In the genomic region with DNA sequence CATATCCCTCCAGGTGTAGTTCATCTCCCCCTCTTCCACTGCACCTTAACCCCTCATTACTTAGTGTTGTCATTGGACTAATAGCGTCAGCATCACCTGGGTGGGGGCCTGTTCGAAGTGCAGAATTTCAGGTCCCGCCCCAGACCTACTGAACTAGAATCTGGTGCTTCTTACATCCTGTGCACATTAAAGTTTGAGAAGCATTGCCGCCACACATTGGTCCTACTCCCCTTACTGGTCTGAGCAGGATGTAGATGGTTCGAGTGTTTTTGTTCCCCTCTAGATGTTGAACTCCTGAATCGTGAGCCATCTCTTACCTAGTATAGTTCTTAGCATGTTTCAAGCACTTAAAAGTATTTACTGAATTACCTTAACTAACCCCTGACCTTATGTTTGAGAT, we compare ENCODE assay signal across 25 cellular contexts. TPM values are rescaled to one million over a fixed set of nuclear protein-coding genes. Genes with fewer than 3 reads are reported as not detected.
DNase-seq lines count a peak whose midpoint lies in the region; ATAC-seq, FAIRE-seq and TF ChIP-seq lines count a peak whose summit lies in the region.
"Had no signal": no experiment of that assay in that cellular context is flagged by ENCODE, and none has a peak within 500 bp of the region (broad histone marks: within the 10 kb centered on the region; RNA-seq: fewer than 3 reads in every experiment).

No MANE protein-coding gene starts in this region.

- H3K9me3 ChIP-seq in OCI-LY7 (ENCODE audit: low read length) (no peaks in the 10 kb centered on the region), left lung (no peaks in the 10 kb centered on the region), kidney (ENCODE audit: control insufficient read depth in 1 of 2, low read length in 2 of 2) (no peaks in the 10 kb centered on the region)
- H3K9me3 ChIP-seq: Peyer's patch had no signal

- H3K9ac ChIP-seq in kidney (ENCODE audit: low read length in 2 of 2): no peak overlapping the region

- H3K27me3 Mint-ChIP-seq in stimulated activated naive CD8-positive, alpha-beta T cell treated with anti-CD3 and anti-CD28 coated beads, Interleukin-15, amount 100 ng/mL, for 72 hours: no peaks in the 10 kb centered on the region
- H3K27me3 Mint-ChIP-seq: activated CD4-positive, alpha-beta T cell treated with anti-CD3 and anti-CD28 coated beads, Interleukin-2, amount 10 ng/mL, durations not matched to agents 24 days and 14 days; activated naive CD8-positive, alpha-beta T cell treated with anti-CD3 and anti-CD28 coated beads, Interleukin-2, amount 50 U/mL, for 24 hours had no signal

- FAIRE-seq in kidney (lab: Jason Lieb, UNC): no peak
- FAIRE-seq: H54, TTC549, urothelium cell line had no signal

- peaks cover 39% of the 10 kb centered on the region for H3K36me3 ChIP-seq in OCI-LY7 (ENCODE audit: insufficient read depth, low read length)
- peaks cover 0 to 7% of the 10 kb centered on the region in 2 donors for H3K36me3 ChIP-seq in left lung
- no peaks in the 10 kb centered on the region for H3K36me3 ChIP-seq in kidney (ENCODE audit: control insufficient read depth in 1 of 2, insufficient read depth in 2 of 2, low read length in 2 of 2)
- H3K36me3 ChIP-seq: Peyer's patch had no signal

- TF ChIP-seq CTCF in OCI-LY7 (conservative IDR thresholded peaks at IDR 0.05; ENCODE audit: low read length) (no peak), left lung (IDR thresholded peaks at IDR 0.05) (no peak), kidney (IDR thresholded peaks at IDR 0.05; ENCODE audit: borderline replicate concordance, extremely low read depth, insufficient read depth) (no peak)

- H3K79me2 ChIP-seq in OCI-LY7 (ENCODE audit: insufficient read depth, low read depth, low read length): peaks cover 85% of the 10 kb centered on the region

- peak overlapping the region; percentile 55 for H3K27ac ChIP-seq in OCI-LY7 (ENCODE audit: low read depth, low read length, poor library complexity, severe bottlenecking)
- H3K27ac ChIP-seq in left lung: no peak overlapping the region
- H3K27ac ChIP-seq in kidney (ENCODE audit: low read depth in 2 of 2, low read length in 2 of 2): no peak overlapping the region
- H3K27ac ChIP-seq: Peyer's patch, skin epidermis had no signal

- no TSS peak for BruUV-seq in OCI-LY7 (replicated peaks; lab: Mats Ljungman, UMichigan)

- H3K27me3 ChIP-seq in left lung: no peaks in the 10 kb centered on the region
- H3K27me3 ChIP-seq: Peyer's patch had no signal

- POLR2A ChIA-PET in OCI-LY7 (lab: Charles Lee): no interaction called here

- H4K20me1 ChIP-seq in OCI-LY7 (ENCODE audit: insufficient read depth, low read length): no peaks in the 10 kb centered on the region

- peak overlapping the region; percentile 62 to 68 for H3K27ac Mint-ChIP-seq in stimulated activated naive CD8-positive, alpha-beta T cell treated with anti-CD3 and anti-CD28 coated beads, Interleukin-15, amount 100 ng/mL, for 72 hours
- H3K27ac Mint-ChIP-seq: activated naive CD8-positive, alpha-beta T cell treated with anti-CD3 and anti-CD28 coated beads, Interleukin-2, amount 50 U/mL, for 24 hours had no signal

- H3K9me2 ChIP-seq in OCI-LY7 (ENCODE audit: insufficient read depth, low read length): no peaks in the 10 kb centered on the region

- H3K4me1 ChIP-seq in OCI-LY7 (ENCODE audit: insufficient read depth, low read length, poor library complexity, severe bottlenecking) (peaks cover 77% of the 10 kb centered on the region), left lung (peaks cover 0 to 41% of the 10 kb centered on the region in 2 donors), kidney (ENCODE audit: control insufficient read depth in 1 of 2, insufficient read depth in 1 of 2, low read depth in 1 of 2, low read length in 2 of 2) (peaks cover 0 to 5% of the 10 kb centered on the region in 2 donors)
- H3K4me1 ChIP-seq: Peyer's patch had no signal

- no peak for DNase-seq in stimulated activated naive CD8-positive, alpha-beta T cell treated with anti-CD3 and anti-CD28 coated beads, Interleukin-15, amount 100 ng/mL, for 72 hours
- DNase-seq in stimulated activated naive CD8-positive, alpha-beta T cell treated with anti-CD3 and anti-CD28 coated beads, Interleukin-15, Interleukin-2, amounts not matched to agents 100 U/mL and 50 U/mL, for 24 hours: no peak
- DNase-seq in OCI-LY7 (ENCODE audit: low spot score) (peak; percentile 64), left lung (no peak), A172 (ENCODE audit: low spot score) (no peak), COR-L47 (lab: John Stamatoyannopoulos, UW) (no peak), kidney (no peak)
- DNase-seq: ACHN; activated CD4-positive, alpha-beta T cell treated with anti-CD3 and anti-CD28 coated beads, Interleukin-2, amount 10 ng/mL, durations not matched to agents 24 days and 14 days; activated CD8-positive, alpha-beta memory T cell treated with anti-CD3 and anti-CD28 coated beads, Interleukin-2, amount 50 U/mL, for 48 hours; activated effector memory CD4-positive, alpha-beta T cell treated with Interleukin-2 at 50 U/mL for 16 hours; activated naive CD8-positive, alpha-beta T cell treated with anti-CD3 and anti-CD28 coated beads, Interleukin-2, amount 50 U/mL, for 24 hours; C1 segment of cervical spinal cord; KBM-7; left cardiac atrium; mesenchymal stem cell; NCI-H1417 treated with DMSO at 0.1 percent for 48 hours; NCI-H446 treated with DMSO at 0.1 percent for 48 hours; Peyer's patch; stimulated activated CD4-positive, alpha-beta T cell treated with anti-CD3 and anti-CD28 coated beads, Interleukin-1b, Interleukin-23, amount 100 ng/mL, for 48 hours had no signal

- H2AFZ ChIP-seq in OCI-LY7 (ENCODE audit: low read length): no peak overlapping the region; the same call in 1 of the 2 replicates

- CTCF ChIA-PET in OCI-LY7 (lab: Charles Lee; ENCODE audit: unreplicated experiment): no interaction called here

- H3K4me3 Mint-ChIP-seq in stimulated activated naive CD8-positive, alpha-beta T cell treated with anti-CD3 and anti-CD28 coated beads, Interleukin-15, amount 100 ng/mL, for 72 hours: no peak overlapping the region
- H3K4me3 Mint-ChIP-seq: activated CD4-positive, alpha-beta T cell treated with anti-CD3 and anti-CD28 coated beads, Interleukin-2, amount 10 ng/mL, durations not matched to agents 24 days and 14 days; activated naive CD8-positive, alpha-beta T cell treated with anti-CD3 and anti-CD28 coated beads, Interleukin-2, amount 50 U/mL, for 24 hours had no signal

- peaks cover 36% of the 10 kb centered on the region for H3K4me1 Mint-ChIP-seq in stimulated activated naive CD8-positive, alpha-beta T cell treated with anti-CD3 and anti-CD28 coated beads, Interleukin-15, amount 100 ng/mL, for 72 hours

- ATAC-seq in stimulated activated naive CD8-positive, alpha-beta T cell treated with anti-CD3 and anti-CD28 coated beads, Interleukin-15, amount 100 ng/mL, for 72 hours: no peak
- no peak for ATAC-seq in stimulated activated naive CD8-positive, alpha-beta T cell treated with anti-CD3 and anti-CD28 coated beads, Interleukin-15, Interleukin-2, amounts not matched to agents 100 U/mL and 50 U/mL, for 24 hours
- peak; percentile 38 for ATAC-seq in left lung
- no peak for ATAC-seq in GM18909 (IDR thresholded peaks at IDR 0.05; ENCODE audit: poor library complexity, unreplicated experiment)
- ATAC-seq: activated naive CD8-positive, alpha-beta T cell treated with anti-CD3 and anti-CD28 coated beads, Interleukin-2, amount 50 U/mL, for 24 hours had no signal

- no peaks in the 10 kb centered on the region for H3K9me3 Mint-ChIP-seq in stimulated activated naive CD8-positive, alpha-beta T cell treated with anti-CD3 and anti-CD28 coated beads, Interleukin-15, amount 100 ng/mL, for 72 hours
- H3K9me3 Mint-ChIP-seq: activated CD4-positive, alpha-beta T cell treated with anti-CD3 and anti-CD28 coated beads, Interleukin-2, amount 10 ng/mL, durations not matched to agents 24 days and 14 days; activated naive CD8-positive, alpha-beta T cell treated with anti-CD3 and anti-CD28 coated beads, Interleukin-2, amount 50 U/mL, for 24 hours had no signal

- intact Hi-C loops in OCI-LY7 (cut with micrococcal nuclease; ENCODE audit: unreplicated experiment): no loop called here
- intact Hi-C loops in left lung (cut with DNase I): no loop called here
- intact Hi-C loops in kidney (cut with DNase I): no loop called here

- H3K4me2 ChIP-seq in OCI-LY7 (ENCODE audit: low read length): peak overlapping the region; percentile 71

- H3K4me3 ChIP-seq in OCI-LY7 (ENCODE audit: low read depth, low read length, poor library complexity, severe bottlenecking) (peak overlapping the region; percentile 45), left lung (no peak overlapping the region), kidney (ENCODE audit: low read length in 2 of 2) (no peak overlapping the region)
- H3K4me3 ChIP-seq: Peyer's patch, skin epidermis had no signal

RNA-seq across cellular contexts. Expression of a gene that starts 13.2 kb away (rescaled TPM):
- total RNA-seq in OCI-LY7 (2014; rRNA removed; shearing (Covaris generic)): 11.8 and 13.1 TPM in 2 replicates
- total RNA-seq in OCI-LY7 (2022) (28.6 and 35.2 TPM in 2 replicates), left lung (10 to 100 TPM; 25.9 to 29.5 TPM), kidney (31.1 TPM)
- 12.1 and 14.9 TPM in 2 replicates for total RNA-seq in A172 (2014; rRNA removed; shearing (Covaris generic))
- polyA plus RNA-seq in kidney (ENCODE audit: insufficient read depth, low read depth, low replicate concordance): 10.6 TPM

RNA-seq across cellular contexts. Expression of a gene that starts 13.4 kb away (rescaled TPM):
- total RNA-seq in OCI-LY7 (2014; rRNA removed; shearing (Covaris generic)): 4.7 and 11.7 TPM in 2 replicates
- total RNA-seq in OCI-LY7 (2022) (10.1 and 11.0 TPM in 2 replicates), left lung (1 to 10 TPM; 8.4 to 9.5 TPM), kidney (16.9 TPM)
- 9.1 and 12.2 TPM in 2 replicates for total RNA-seq in A172 (2014; rRNA removed; shearing (Covaris generic))
- polyA plus RNA-seq in kidney (ENCODE audit: insufficient read depth, low read depth, low replicate concordance): 32.9 TPM
